8 cellular contexts compared by ENCODE assay signal in genomic region chrX:130575831-130576404, GRCh38.
A peak's percentile ranks its signal among the peaks of the same experiment; 100 is the strongest.
DNase-seq lines count a peak whose midpoint lies in the region; ATAC-seq and TF ChIP-seq lines count a peak whose summit lies in the region.

No MANE protein-coding gene starts in this region.

- H3K9me3 ChIP-seq in DOHH2 (ENCODE audit: control insufficient read depth, insufficient read depth, low read length) (no peaks in the 10 kb centered on the region), parathyroid adenoma (ENCODE audit: control insufficient read depth, low read length) (no peaks in the 10 kb centered on the region)

- no peak overlapping the region for H3K9ac ChIP-seq in parathyroid adenoma

- no peaks in the 10 kb centered on the region for H3K9me2 ChIP-seq in DOHH2 (replicated peaks; ENCODE audit: control insufficient read depth, low read length)

- no peaks in the 10 kb centered on the region for H3K36me3 ChIP-seq in DOHH2 (ENCODE audit: control insufficient read depth, low read length)
- H3K36me3 ChIP-seq in parathyroid adenoma (ENCODE audit: control insufficient read depth, insufficient read depth, low read length), result no peaks in the 10 kb centered on the region

- H3K4me1 ChIP-seq in DOHH2 (ENCODE audit: control insufficient read depth, low read length) (no peaks in the 10 kb centered on the region), parathyroid adenoma (no peaks in the 10 kb centered on the region)

- DNase-seq in HT-29 (ENCODE audit: low spot score) (peak; percentile 55), UCSD-AML1 (lab: John Stamatoyannopoulos, UW; ENCODE audit: unreplicated experiment) (peak; percentile 16), fibroblast of mammary gland (ENCODE audit: low read depth) (peak; percentile 40), NCI-H345 treated with DMSO at 0.1 percent for 48 hours (lab: John Stamatoyannopoulos, UW; ENCODE audit: unreplicated experiment) (no peak)

- no peaks in the 10 kb centered on the region for H3K79me2 ChIP-seq in DOHH2 (ENCODE audit: control insufficient read depth, low read length)
- no peaks in the 10 kb centered on the region for H3K79me2 ChIP-seq in parathyroid adenoma

- H3K4me3 ChIP-seq in DOHH2 (ENCODE audit: low read length) (no peak overlapping the region), fibroblast of mammary gland (ENCODE audit: control insufficient read depth, low read depth, low read length) (no peak overlapping the region), parathyroid adenoma (ENCODE audit: low read depth, low read length) (no peak overlapping the region)

- no peak for TF ChIP-seq POLR2A in GM18505 (IDR thresholded peaks at IDR 0.05; ENCODE audit: borderline replicate concordance, extremely low read depth, insufficient read depth, insufficient read length)

- H3K4me2 ChIP-seq in DOHH2 (ENCODE audit: low read length), result no peak overlapping the region
- H3K4me2 ChIP-seq in parathyroid adenoma (ENCODE audit: low read length), result no peak overlapping the region

- H3K27me3 ChIP-seq in DOHH2 (ENCODE audit: control insufficient read depth, low read length), result no peaks in the 10 kb centered on the region
- no peaks in the 10 kb centered on the region for H3K27me3 ChIP-seq in parathyroid adenoma (ENCODE audit: control insufficient read depth, insufficient read depth, low read length)

- H3K27ac ChIP-seq in DOHH2 (ENCODE audit: low read depth, low read length) (no peak overlapping the region), parathyroid adenoma (no peak overlapping the region)

- ATAC-seq in GM19324 (IDR thresholded peaks at IDR 0.05; ENCODE audit: low FRiP score, unreplicated experiment), result peak; percentile 57
- ATAC-seq in GM18505 (IDR thresholded peaks at IDR 0.05; ENCODE audit: unreplicated experiment), result no peak

- no peak overlapping the region for H2AFZ ChIP-seq in parathyroid adenoma

- no peaks in the 10 kb centered on the region for H4K20me1 ChIP-seq in DOHH2 (ENCODE audit: control insufficient read depth, insufficient read depth, low read depth, low read length)

- no peaks in the 10 kb centered on the region for H3F3A ChIP-seq in DOHH2 (ENCODE audit: control insufficient read depth, insufficient read depth)

- peak; percentile 59 for TF ChIP-seq CTCF in DOHH2 (IDR thresholded peaks at IDR 0.05; ENCODE audit: low read depth, low read length, poor library complexity, severe bottlenecking)
- peak; percentile 88 for TF ChIP-seq CTCF in fibroblast of mammary gland (conservative IDR thresholded peaks at IDR 0.05; ENCODE audit: control insufficient read depth, insufficient read depth, low read depth, low read length)
- peak; percentile 50 for TF ChIP-seq CTCF in parathyroid adenoma (IDR thresholded peaks at IDR 0.05)
